ENCODE assay signal across 2 cellular contexts in the genomic region with DNA sequence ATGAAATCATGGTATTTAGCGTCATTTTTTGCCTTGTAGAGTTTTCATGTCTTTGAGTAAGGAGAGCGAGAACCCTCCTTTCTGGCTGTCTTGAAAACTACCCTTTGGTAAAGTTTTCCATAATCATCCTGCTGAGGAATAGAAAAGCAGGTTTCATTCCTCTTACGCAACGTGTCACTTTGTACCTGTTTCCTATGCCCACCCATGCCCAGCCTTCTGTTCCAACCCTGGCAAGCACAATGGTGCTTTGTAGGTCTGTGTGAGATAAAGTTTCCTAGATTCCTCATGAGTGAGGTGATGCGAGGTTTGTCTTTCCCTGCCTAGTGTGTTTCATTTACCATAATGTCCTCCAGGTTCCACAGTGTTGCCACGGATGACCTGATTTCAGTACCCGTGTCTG.
A peak's percentile ranks its signal among the peaks of the same experiment; 100 is the strongest.
TF ChIP-seq lines count a peak whose summit lies in the region.

No MANE protein-coding gene starts in this region.

TF ChIP-seq in HepG2, 621 proteins besides CTCF, POLR2A, EP300 and RAD21:
- TF ChIP-seq CEBPG (CRISPR knock-in tag; IDR thresholded peaks at IDR 0.05) (peak; percentile 46; the same call in 1 of the 2 replicates), ZNF121 (CRISPR knock-in tag; IDR thresholded peaks at IDR 0.05) (no peak), HMG20A (CRISPR knock-in tag; IDR thresholded peaks at IDR 0.05; ENCODE audit: borderline replicate concordance) (0 out of 2 replicates have a peak, but pooled peaks have one; percentile 26), CEBPB (IDR thresholded peaks at IDR 0.05; ENCODE audit: borderline replicate concordance, low read depth, low read length) (peak; percentile 86), MBD4 (IDR thresholded peaks at IDR 0.05; ENCODE audit: borderline replicate concordance, low read length) (no peak), CAMTA2 (CRISPR knock-in tag; IDR thresholded peaks at IDR 0.05; ENCODE audit: borderline replicate concordance) (no peak), EZH2 (conservative IDR thresholded peaks at IDR 0.05; ENCODE audit: low read depth, low read length) (no peak), MYNN (CRISPR knock-in tag; IDR thresholded peaks at IDR 0.05; ENCODE audit: low read depth) (no peak), CBFB (CRISPR knock-in tag; IDR thresholded peaks at IDR 0.05) (no peak), ZNF33B (CRISPR knock-in tag; IDR thresholded peaks at IDR 0.05) (no peak)
- TF ChIP-seq, protein P1, sequence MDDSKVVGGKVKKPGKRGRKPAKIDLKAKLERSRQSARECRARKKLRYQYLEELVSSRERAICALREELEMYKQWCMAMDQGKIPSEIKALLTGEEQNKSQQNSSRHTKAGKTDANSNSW (CRISPR knock-in tag; IDR thresholded peaks at IDR 0.05; ENCODE audit: borderline replicate concordance) = no peak
- TF ChIP-seq, protein P2, sequence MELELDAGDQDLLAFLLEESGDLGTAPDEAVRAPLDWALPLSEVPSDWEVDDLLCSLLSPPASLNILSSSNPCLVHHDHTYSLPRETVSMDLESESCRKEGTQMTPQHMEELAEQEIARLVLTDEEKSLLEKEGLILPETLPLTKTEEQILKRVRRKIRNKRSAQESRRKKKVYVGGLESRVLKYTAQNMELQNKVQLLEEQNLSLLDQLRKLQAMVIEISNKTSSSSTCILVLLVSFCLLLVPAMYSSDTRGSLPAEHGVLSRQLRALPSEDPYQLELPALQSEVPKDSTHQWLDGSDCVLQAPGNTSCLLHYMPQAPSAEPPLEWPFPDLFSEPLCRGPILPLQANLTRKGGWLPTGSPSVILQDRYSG (CRISPR knock-in tag; IDR thresholded peaks at IDR 0.05) = no peak
- TF ChIP-seq, protein P3, sequence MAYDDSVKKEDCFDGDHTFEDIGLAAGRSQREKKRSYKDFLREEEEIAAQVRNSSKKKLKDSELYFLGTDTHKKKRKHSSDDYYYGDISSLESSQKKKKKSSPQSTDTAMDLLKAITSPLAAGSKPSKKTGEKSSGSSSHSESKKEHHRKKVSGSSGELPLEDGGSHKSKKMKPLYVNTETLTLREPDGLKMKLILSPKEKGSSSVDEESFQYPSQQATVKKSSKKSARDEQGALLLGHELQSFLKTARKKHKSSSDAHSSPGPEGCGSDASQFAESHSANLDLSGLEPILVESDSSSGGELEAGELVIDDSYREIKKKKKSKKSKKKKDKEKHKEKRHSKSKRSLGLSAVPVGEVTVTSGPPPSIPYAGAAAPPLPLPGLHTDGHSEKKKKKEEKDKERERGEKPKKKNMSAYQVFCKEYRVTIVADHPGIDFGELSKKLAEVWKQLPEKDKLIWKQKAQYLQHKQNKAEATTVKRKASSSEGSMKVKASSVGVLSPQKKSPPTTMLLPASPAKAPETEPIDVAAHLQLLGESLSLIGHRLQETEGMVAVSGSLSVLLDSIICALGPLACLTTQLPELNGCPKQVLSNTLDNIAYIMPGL (CRISPR knock-in tag; IDR thresholded peaks at IDR 0.05; ENCODE audit: borderline replicate concordance in 1 of 2, low read depth in 1 of 2) = no peak

TF ChIP-seq in GM12878, 131 proteins besides CTCF, POLR2A, EP300 and RAD21:
- TF ChIP-seq, protein P4, sequence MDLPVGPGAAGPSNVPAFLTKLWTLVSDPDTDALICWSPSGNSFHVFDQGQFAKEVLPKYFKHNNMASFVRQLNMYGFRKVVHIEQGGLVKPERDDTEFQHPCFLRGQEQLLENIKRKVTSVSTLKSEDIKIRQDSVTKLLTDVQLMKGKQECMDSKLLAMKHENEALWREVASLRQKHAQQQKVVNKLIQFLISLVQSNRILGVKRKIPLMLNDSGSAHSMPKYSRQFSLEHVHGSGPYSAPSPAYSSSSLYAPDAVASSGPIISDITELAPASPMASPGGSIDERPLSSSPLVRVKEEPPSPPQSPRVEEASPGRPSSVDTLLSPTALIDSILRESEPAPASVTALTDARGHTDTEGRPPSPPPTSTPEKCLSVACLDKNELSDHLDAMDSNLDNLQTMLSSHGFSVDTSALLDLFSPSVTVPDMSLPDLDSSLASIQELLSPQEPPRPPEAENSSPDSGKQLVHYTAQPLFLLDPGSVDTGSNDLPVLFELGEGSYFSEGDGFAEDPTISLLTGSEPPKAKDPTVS (IDR thresholded peaks at IDR 0.05; ENCODE audit: low read depth, low read length) = no peak
- no peak for TF ChIP-seq ZNF384 (IDR thresholded peaks at IDR 0.05; ENCODE audit: borderline replicate concordance, low read depth, low read length)
- no peak for TF ChIP-seq TCF7 (IDR thresholded peaks at IDR 0.05; ENCODE audit: borderline replicate concordance)
- TF ChIP-seq HDGF (IDR thresholded peaks at IDR 0.05) = no peak
- TF ChIP-seq IKZF1 (conservative IDR thresholded peaks at IDR 0.05) = no peak
- no peak for TF ChIP-seq YBX1 (IDR thresholded peaks at IDR 0.05)
- TF ChIP-seq CHD1 (IDR thresholded peaks at IDR 0.05; ENCODE audit: low read depth, low read length) = no peak
- TF ChIP-seq, protein P5, sequence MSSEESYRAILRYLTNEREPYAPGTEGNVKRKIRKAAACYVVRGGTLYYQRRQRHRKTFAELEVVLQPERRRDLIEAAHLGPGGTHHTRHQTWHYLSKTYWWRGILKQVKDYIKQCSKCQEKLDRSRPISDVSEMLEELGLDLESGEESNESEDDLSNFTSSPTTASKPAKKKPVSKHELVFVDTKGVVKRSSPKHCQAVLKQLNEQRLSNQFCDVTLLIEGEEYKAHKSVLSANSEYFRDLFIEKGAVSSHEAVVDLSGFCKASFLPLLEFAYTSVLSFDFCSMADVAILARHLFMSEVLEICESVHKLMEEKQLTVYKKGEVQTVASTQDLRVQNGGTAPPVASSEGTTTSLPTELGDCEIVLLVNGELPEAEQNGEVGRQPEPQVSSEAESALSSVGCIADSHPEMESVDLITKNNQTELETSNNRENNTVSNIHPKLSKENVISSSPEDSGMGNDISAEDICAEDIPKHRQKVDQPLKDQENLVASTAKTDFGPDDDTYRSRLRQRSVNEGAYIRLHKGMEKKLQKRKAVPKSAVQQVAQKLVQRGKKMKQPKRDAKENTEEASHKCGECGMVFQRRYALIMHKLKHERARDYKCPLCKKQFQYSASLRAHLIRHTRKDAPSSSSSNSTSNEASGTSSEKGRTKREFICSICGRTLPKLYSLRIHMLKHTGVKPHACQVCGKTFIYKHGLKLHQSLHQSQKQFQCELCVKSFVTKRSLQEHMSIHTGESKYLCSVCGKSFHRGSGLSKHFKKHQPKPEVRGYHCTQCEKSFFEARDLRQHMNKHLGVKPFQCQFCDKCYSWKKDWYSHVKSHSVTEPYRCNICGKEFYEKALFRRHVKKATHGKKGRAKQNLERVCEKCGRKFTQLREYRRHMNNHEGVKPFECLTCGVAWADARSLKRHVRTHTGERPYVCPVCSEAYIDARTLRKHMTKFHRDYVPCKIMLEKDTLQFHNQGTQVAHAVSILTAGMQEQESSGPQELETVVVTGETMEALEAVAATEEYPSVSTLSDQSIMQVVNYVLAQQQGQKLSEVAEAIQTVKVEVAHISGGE (CRISPR knock-in tag; IDR thresholded peaks at IDR 0.05) = no peak
- TF ChIP-seq NR2C1 (IDR thresholded peaks at IDR 0.05) = no peak
- no peak for TF ChIP-seq SPI1 (IDR thresholded peaks at IDR 0.05; ENCODE audit: borderline replicate concordance, insufficient read depth, low read depth, low read length)
- no peak for TF ChIP-seq MTA3 (IDR thresholded peaks at IDR 0.05; ENCODE audit: borderline replicate concordance, low read length)
- TF ChIP-seq ZNF274 (IDR thresholded peaks at IDR 0.05; ENCODE audit: insufficient read depth, insufficient read length) = no peak
- no peak for TF ChIP-seq IRF4 (IDR thresholded peaks at IDR 0.05; ENCODE audit: low read depth, low read length)
- TF ChIP-seq TCF3 (IDR thresholded peaks at IDR 0.05; ENCODE audit: borderline replicate concordance, insufficient read depth, low read depth, low read length) = no peak
- TF ChIP-seq, protein P6, sequence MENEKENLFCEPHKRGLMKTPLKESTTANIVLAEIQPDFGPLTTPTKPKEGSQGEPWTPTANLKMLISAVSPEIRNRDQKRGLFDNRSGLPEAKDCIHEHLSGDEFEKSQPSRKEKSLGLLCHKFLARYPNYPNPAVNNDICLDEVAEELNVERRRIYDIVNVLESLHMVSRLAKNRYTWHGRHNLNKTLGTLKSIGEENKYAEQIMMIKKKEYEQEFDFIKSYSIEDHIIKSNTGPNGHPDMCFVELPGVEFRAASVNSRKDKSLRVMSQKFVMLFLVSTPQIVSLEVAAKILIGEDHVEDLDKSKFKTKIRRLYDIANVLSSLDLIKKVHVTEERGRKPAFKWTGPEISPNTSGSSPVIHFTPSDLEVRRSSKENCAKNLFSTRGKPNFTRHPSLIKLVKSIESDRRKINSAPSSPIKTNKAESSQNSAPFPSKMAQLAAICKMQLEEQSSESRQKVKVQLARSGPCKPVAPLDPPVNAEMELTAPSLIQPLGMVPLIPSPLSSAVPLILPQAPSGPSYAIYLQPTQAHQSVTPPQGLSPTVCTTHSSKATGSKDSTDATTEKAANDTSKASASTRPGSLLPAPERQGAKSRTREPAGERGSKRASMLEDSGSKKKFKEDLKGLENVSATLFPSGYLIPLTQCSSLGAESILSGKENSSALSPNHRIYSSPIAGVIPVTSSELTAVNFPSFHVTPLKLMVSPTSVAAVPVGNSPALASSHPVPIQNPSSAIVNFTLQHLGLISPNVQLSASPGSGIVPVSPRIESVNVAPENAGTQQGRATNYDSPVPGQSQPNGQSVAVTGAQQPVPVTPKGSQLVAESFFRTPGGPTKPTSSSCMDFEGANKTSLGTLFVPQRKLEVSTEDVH (IDR thresholded peaks at IDR 0.05; ENCODE audit: low read depth, partially characterized antibody) = no peak
- TF ChIP-seq PAX8 (IDR thresholded peaks at IDR 0.05) = no peak
- TF ChIP-seq CBX3 (IDR thresholded peaks at IDR 0.05; ENCODE audit: borderline replicate concordance, low read depth) = no peak
- TF ChIP-seq BRCA1 (IDR thresholded peaks at IDR 0.05; ENCODE audit: low read depth, low read length) = no peak
- no peak for TF ChIP-seq MEF2B (IDR thresholded peaks at IDR 0.05; ENCODE audit: partially characterized antibody, poor library complexity, severe bottlenecking)
